In the genomic region with DNA sequence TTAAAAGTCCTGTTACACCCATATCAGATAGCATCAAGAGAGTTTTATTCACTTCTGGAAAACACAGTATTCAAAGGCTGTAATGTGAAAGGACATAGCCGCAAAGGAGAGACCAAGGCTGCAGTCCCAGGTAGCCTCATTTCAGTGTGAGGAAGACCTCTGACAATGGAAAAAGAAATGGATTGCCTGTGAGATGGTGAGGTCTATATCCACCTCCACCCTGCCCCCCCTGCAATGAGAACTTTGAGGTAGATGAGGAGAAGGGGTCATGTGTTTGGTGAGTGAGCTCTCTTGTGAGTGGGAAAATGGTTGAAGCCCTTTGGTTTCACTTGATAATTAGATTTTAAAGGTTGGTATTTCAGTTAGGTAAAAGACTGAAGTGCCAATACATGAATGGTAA, we compare ENCODE assay signal across 16 cellular contexts. TPM values are rescaled to one million over a fixed set of nuclear protein-coding genes. Genes with fewer than 3 reads are reported as not detected.
DNase-seq lines count a peak whose midpoint lies in the region; ATAC-seq and TF ChIP-seq lines count a peak whose summit lies in the region.
"Had no signal": no experiment of that assay in that cellular context is flagged by ENCODE, and none has a peak within 500 bp of the region (broad histone marks: within the 10 kb centered on the region; RNA-seq: fewer than 3 reads in every experiment).

No MANE protein-coding gene starts in this region.

- 0 out of 2 replicates have a peak, but pooled peaks cover 4% of the 10 kb centered on the region for H3K36me3 ChIP-seq in Loucy (ENCODE audit: insufficient read depth, low read length)
- H3K36me3 ChIP-seq: left ventricle myocardium inferior, suprapubic skin had no signal

- peak overlapping the region; percentile 86 for H3K4me2 ChIP-seq in Loucy (ENCODE audit: low read depth, low read length, poor library complexity, severe bottlenecking)
- H3K4me2 ChIP-seq: KMS-11 had no signal

- H3K9ac ChIP-seq in Loucy (ENCODE audit: low read depth, low read length, poor library complexity, severe bottlenecking), result peak overlapping the region; percentile 95
- H3K9ac ChIP-seq: KMS-11 had no signal

- ATAC-seq in GM19397 (IDR thresholded peaks at IDR 0.05; ENCODE audit: unreplicated experiment), result no peak
- ATAC-seq: esophagus mucosa had no signal

- peak overlapping the region; percentile 98 for H3K4me3 ChIP-seq in Loucy (ENCODE audit: low read length, poor library complexity, severe bottlenecking)

- H3K79me2 ChIP-seq in Loucy (ENCODE audit: insufficient read depth, low read length), result peaks cover 78% of the 10 kb centered on the region

- H3K27me3 Mint-ChIP-seq in T-helper 1 cell treated with Interleukin-12 subunit alpha and Interleukin-12 subunit beta and Interleukin-4 antibody, amounts not matched to agents 30 μg/mL and 1 μg/mL, for 36 hours (ENCODE audit: low read depth), result no peaks in the 10 kb centered on the region
- H3K27me3 Mint-ChIP-seq in brain (peaks cover 8% of the 10 kb centered on the region), osteocyte (ENCODE audit: unreplicated experiment) (no peaks in the 10 kb centered on the region), endothelial cell (ENCODE audit: unreplicated experiment) (peaks cover 3% of the 10 kb centered on the region)

- no peaks in the 10 kb centered on the region for H3K27me3 ChIP-seq in Loucy (ENCODE audit: insufficient read depth, low read length, poor library complexity, severe bottlenecking)
- H3K27me3 ChIP-seq: suprapubic skin had no signal

- H3K9me3 Mint-ChIP-seq in T-helper 1 cell treated with Interleukin-12 subunit alpha and Interleukin-12 subunit beta and Interleukin-4 antibody, amounts not matched to agents 30 μg/mL and 1 μg/mL, for 36 hours, result no peaks in the 10 kb centered on the region
- H3K9me3 Mint-ChIP-seq in brain (peaks cover 0 to 7% (median 0%) of the 10 kb centered on the region in 5 experiments), osteocyte (ENCODE audit: unreplicated experiment) (no peaks in the 10 kb centered on the region), endothelial cell (ENCODE audit: unreplicated experiment) (no peaks in the 10 kb centered on the region)

- peaks cover 61% of the 10 kb centered on the region for H3K4me1 ChIP-seq in Loucy (ENCODE audit: insufficient read depth, low read length, poor library complexity, severe bottlenecking)

- peak overlapping the region; percentile 49 for H3K4me3 Mint-ChIP-seq in T-helper 1 cell treated with Interleukin-12 subunit alpha and Interleukin-12 subunit beta and Interleukin-4 antibody, amounts not matched to agents 30 μg/mL and 1 μg/mL, for 36 hours
- peak overlapping the region; percentile 39 to 97 (median 64) for H3K4me3 Mint-ChIP-seq in brain
- H3K4me3 Mint-ChIP-seq in osteocyte (ENCODE audit: unreplicated experiment), result peak overlapping the region; percentile 93
- H3K4me3 Mint-ChIP-seq in endothelial cell (ENCODE audit: unreplicated experiment), result no peak overlapping the region

- no peak overlapping the region for H2AFZ ChIP-seq in Loucy (ENCODE audit: low read length)

- no peaks in the 10 kb centered on the region for H3K9me3 ChIP-seq in Loucy (ENCODE audit: insufficient read depth, low read depth, low read length)
- H3K9me3 ChIP-seq: left ventricle myocardium inferior, suprapubic skin had no signal

- DNase-seq in T-helper 1 cell, result no peak
- DNase-seq in osteocyte (ENCODE audit: extremely low spot score, unreplicated experiment), result no peak
- DNase-seq in endothelial cell (ENCODE audit: low spot score), result no peak
- no peak for DNase-seq in AG08396 (ENCODE audit: low spot score)
- DNase-seq: 8988T, hypothalamus, left ventricle myocardium inferior, NCI-H1930, NCI-H774 had no signal

- TF ChIP-seq CTCF in Loucy (conservative IDR thresholded peaks at IDR 0.05; ENCODE audit: low read length) (no peak), brain (conservative IDR thresholded peaks at IDR 0.05) (no peak), osteocyte (IDR thresholded peaks at IDR 0.05) (no peak), endothelial cell (IDR thresholded peaks at IDR 0.05; ENCODE audit: unreplicated experiment) (no peak)

- peaks cover 60% of the 10 kb centered on the region for H4K20me1 ChIP-seq in Loucy (ENCODE audit: insufficient read depth, low read length, poor library complexity, severe bottlenecking)

- no peaks in the 10 kb centered on the region for H3K9me2 ChIP-seq in Loucy (replicated peaks; ENCODE audit: low read depth, low read length)

- H3F3A ChIP-seq in Loucy (ENCODE audit: low read depth), result peaks cover 15% of the 10 kb centered on the region; the same call in 1 of the 2 replicates

- peaks cover 64% of the 10 kb centered on the region for H3K36me3 Mint-ChIP-seq in T-helper 1 cell treated with Interleukin-12 subunit alpha and Interleukin-12 subunit beta and Interleukin-4 antibody, amounts not matched to agents 30 μg/mL and 1 μg/mL, for 36 hours (ENCODE audit: low read depth)
- H3K36me3 Mint-ChIP-seq in brain, result peaks cover 57% of the 10 kb centered on the region
- H3K36me3 Mint-ChIP-seq in osteocyte (ENCODE audit: unreplicated experiment), result peaks cover 48% of the 10 kb centered on the region
- no peaks in the 10 kb centered on the region for H3K36me3 Mint-ChIP-seq in endothelial cell (ENCODE audit: low read depth, unreplicated experiment)

- peaks cover 73% of the 10 kb centered on the region for H3K4me1 Mint-ChIP-seq in T-helper 1 cell treated with Interleukin-12 subunit alpha and Interleukin-12 subunit beta and Interleukin-4 antibody, amounts not matched to agents 30 μg/mL and 1 μg/mL, for 36 hours (ENCODE audit: low read depth)
- H3K4me1 Mint-ChIP-seq in brain (peaks cover 79% of the 10 kb centered on the region), osteocyte (ENCODE audit: unreplicated experiment) (peaks cover 73% of the 10 kb centered on the region), endothelial cell (ENCODE audit: unreplicated experiment) (peaks cover 23% of the 10 kb centered on the region)

- H3K27ac Mint-ChIP-seq in T-helper 1 cell treated with Interleukin-12 subunit alpha and Interleukin-12 subunit beta and Interleukin-4 antibody, amounts not matched to agents 30 μg/mL and 1 μg/mL, for 36 hours, result peak overlapping the region; percentile 75
- H3K27ac Mint-ChIP-seq in brain (peak overlapping the region in 2 of 5 experiments; percentile 26 to 96), osteocyte (ENCODE audit: unreplicated experiment) (no peak overlapping the region), endothelial cell (ENCODE audit: unreplicated experiment) (no peak overlapping the region)

RNA-seq across cellular contexts. Expression of a gene that starts 3.5 kb away (rescaled TPM):
- polyA plus RNA-seq in brain (ENCODE audit: insufficient read depth, low read depth, low replicate concordance), result 87.7 TPM
- 114 and 124 TPM in 2 replicates for total RNA-seq in osteocyte
- total RNA-seq in endothelial cell (ENCODE audit: unreplicated experiment), result 42.4 TPM

RNA-seq across cellular contexts. Expression of a gene that starts 3.5 kb away (rescaled TPM):
- polyA plus RNA-seq in brain (ENCODE audit: insufficient read depth, low read depth, low replicate concordance), result 1.7 TPM
- total RNA-seq in osteocyte, result 63.9 and 68.2 TPM in 2 replicates
- total RNA-seq in endothelial cell (ENCODE audit: unreplicated experiment), result 7.6 TPM
